In genomic region chr1:167722152-167722869, GRCh38 we compare ENCODE assay signal across 8 cellular contexts. TPM values are rescaled to one million over a fixed set of nuclear protein-coding genes. Genes with fewer than 3 reads are reported as not detected.
DNase-seq lines count a peak whose midpoint lies in the region; ATAC-seq and TF ChIP-seq lines count a peak whose summit lies in the region.

No MANE protein-coding gene starts in this region.

- 3% methylated on average over 5 of the region's 52 CpGs for WGBS in SK-N-SH (ENCODE audit: low lambda C conversion rate)

- H2AFZ ChIP-seq in SK-N-SH (ENCODE audit: low read depth) = peak overlapping the region; percentile 44

- H3K27me3 ChIP-seq in SK-N-SH (ENCODE audit: insufficient read depth) = no peaks in the 10 kb centered on the region

- no peaks in the 10 kb centered on the region for H3K36me3 ChIP-seq in SK-N-SH (replicated peaks in 1 of 2; ENCODE audit: control insufficient read depth in 1 of 2, insufficient read depth in 2 of 2, low read length in 1 of 2)

- H3K9ac ChIP-seq in SK-N-SH = peak overlapping the region; percentile 73

- no peaks in the 10 kb centered on the region for H3K9me2 ChIP-seq in SK-N-SH

- CTCF ChIA-PET in SK-N-SH (lab: Yijun Ruan, JAX) = interaction anchor here (0.7 to 1.8 kb wide), 3 partner anchors 9 to 81 kb away, joined by 3 to 8 read pairs (median 3); no protein-coding TSS in a partner anchor

- POLR2A ChIA-PET in SK-N-SH (lab: Yijun Ruan, JAX) = interaction anchor here (0.5 kb wide), 2 partner anchors 149 to 213 kb away, joined by 3 to 4 read pairs; no protein-coding TSS in a partner anchor

- no peaks in the 10 kb centered on the region for H3F3A ChIP-seq in SK-N-SH (replicated peaks; ENCODE audit: insufficient read depth)

- H3K27ac ChIP-seq in SK-N-SH (ENCODE audit: low read depth in 2 of 2, low read length in 1 of 2) (peak overlapping the region; percentile 74 to 76), caudate nucleus (ENCODE audit: low read depth, low read length) (peak overlapping the region; percentile 77)

- TF ChIP-seq CTCF in SK-N-SH (IDR thresholded peaks at IDR 0.05) = no peak

- TF ChIP-seq RAD21 in SK-N-SH (IDR thresholded peaks at IDR 0.05; ENCODE audit: low read length) = no peak

- H4K20me1 ChIP-seq in SK-N-SH (ENCODE audit: insufficient read depth) = peaks cover 34% of the 10 kb centered on the region

- peak overlapping the region; percentile 83 for H3K4me2 ChIP-seq in SK-N-SH

- peaks cover 11 to 22% of the 10 kb centered on the region in 2 experiments; a peak in 3 of 4 replicates for H3K4me1 ChIP-seq in SK-N-SH (ENCODE audit: control insufficient read depth in 1 of 2, insufficient read depth in 2 of 2, low read depth in 1 of 2, low read length in 1 of 2)

- peaks cover 53% of the 10 kb centered on the region for H3K79me2 ChIP-seq in SK-N-SH (ENCODE audit: insufficient read depth)

- ATAC-seq in GM21367 (IDR thresholded peaks at IDR 0.05; ENCODE audit: unreplicated experiment) = peak; percentile 10
- peak; percentile 24 for ATAC-seq in HG03571 (IDR thresholded peaks at IDR 0.05; ENCODE audit: unreplicated experiment)

- no peaks in the 10 kb centered on the region for H3K9me3 ChIP-seq in SK-N-SH

- TF ChIP-seq EP300 in SK-N-SH (IDR thresholded peaks at IDR 0.05; ENCODE audit: borderline replicate concordance in 1 of 2, low read depth in 1 of 2, low read length in 1 of 2) = no peak

- peak; percentile 82 for DNase-seq in DMS53 (lab: John Stamatoyannopoulos, UW)
- DNase-seq in SK-N-SH = peak; percentile 86
- DNase-seq in caudate nucleus (lab: John Stamatoyannopoulos, UW) = peak in 13 of 61 donors; percentile 21 to 81 (median 39)
- peak; percentile 90 for DNase-seq in left kidney (ENCODE audit: low read depth, low spot score)
- DNase-seq in stimulated activated CD8-positive, alpha-beta memory T cell treated with anti-CD3 and anti-CD28 coated beads, Interleukin-4, amount 100 ng/mL, for 48 hours = peak; percentile 48
- DNase-seq in SIG-M5 treated with dmso at 0.1 percent for 504 hours (lab: John Stamatoyannopoulos, UW; ENCODE audit: unreplicated experiment) = no peak

- peak overlapping the region; percentile 70 to 90 for H3K4me3 ChIP-seq in SK-N-SH (ENCODE audit: low read depth in 2 of 2, low read length in 1 of 2)

TF ChIP-seq in SK-N-SH, 30 proteins besides CTCF, POLR2A, EP300 and RAD21:
- TF ChIP-seq MAX (IDR thresholded peaks at IDR 0.05; ENCODE audit: low read depth) (no peak; the same call in 1 of the 2 replicates), MXI1 (IDR thresholded peaks at IDR 0.05; ENCODE audit: low read depth, low read length) (peak; percentile 54)

RNA-seq across cellular contexts. Expression of gene MPZL1, which starts 0.5 kb away (rescaled TPM):
- 27.3 and 34.4 TPM in 2 replicates for polyA plus RNA-seq in SK-N-SH (2012; rRNA removed)
- 34.9 and 39.9 TPM in 2 replicates for polyA plus RNA-seq in SK-N-SH (2012; cell fraction: cytosol; rRNA removed)
- polyA plus RNA-seq in SK-N-SH (2012; cell fraction: nucleus; rRNA removed) = 17.1 and 32.0 TPM in 2 replicates
